8 cellular contexts compared by ENCODE assay signal in genomic region chr10:114767589-114768393, GRCh38. TPM values are rescaled to one million over a fixed set of nuclear protein-coding genes. Genes with fewer than 3 reads are reported as not detected.
DNase-seq lines count a peak whose midpoint lies in the region; ATAC-seq and TF ChIP-seq lines count a peak whose summit lies in the region.

No MANE protein-coding gene starts in this region.

- H4K8ac ChIP-seq in trophoblast cell (ENCODE audit: low read depth, low read length) = no peak overlapping the region

- intact Hi-C loops in Right ventricle myocardium inferior (cut with DNase I) = loop anchor here (2.0 to 5.0 kb wide), 2 partner anchors 53 to 135 kb away; no protein-coding TSS in a partner anchor

- no peak overlapping the region for H3K27ac Mint-ChIP-seq in activated T-helper 17 cell treated with anti-CD3 and anti-CD28 coated beads, Interleukin-2, amount 50 U/mL, for 72 hours

- H3K9me3 ChIP-seq in BLaER1 (no peaks in the 10 kb centered on the region), HEK293 (ENCODE audit: control insufficient read depth, insufficient read depth, low read depth, low read length) (no peaks in the 10 kb centered on the region), trophoblast cell (ENCODE audit: insufficient read depth, low read depth, low read length) (no peaks in the 10 kb centered on the region)

- POLR2A ChIA-PET in HEK293 (lab: Yijun Ruan, JAX) = interaction anchor here (0.7 to 1.2 kb wide), 6 partner anchors 9 to 55 kb away, joined by 3 to 7 read pairs (median 4); no protein-coding TSS in a partner anchor

- H3K4me2 ChIP-seq in BLaER1 (peak overlapping the region; percentile 80), trophoblast cell (ENCODE audit: low read length) (peak overlapping the region; percentile 81)

- no peak overlapping the region for H2AK5ac ChIP-seq in trophoblast cell (ENCODE audit: low read length)

- no peaks in the 10 kb centered on the region for H3K79me2 ChIP-seq in trophoblast cell (ENCODE audit: control insufficient read depth, insufficient read depth, low read length, poor library complexity)

- no peak overlapping the region for H2BK12ac ChIP-seq in trophoblast cell (ENCODE audit: low read length)

- no peak overlapping the region for H2AFZ ChIP-seq in trophoblast cell (ENCODE audit: insufficient read depth, low read length, poor library complexity)

- CTCF ChIA-PET in HEK293 (lab: Yijun Ruan, JAX) = interaction anchor here (0.6 to 1.0 kb wide), 4 partner anchors 18 to 1476 kb away, joined by 3 to 4 read pairs (median 3); no protein-coding TSS in a partner anchor

- H3K4ac ChIP-seq in trophoblast cell (ENCODE audit: low read depth, low read length) = no peak overlapping the region

- H3K4me1 ChIP-seq in BLaER1 = peaks cover 5% of the 10 kb centered on the region; the same call in 1 of the 2 replicates
- H3K4me1 ChIP-seq in HEK293 (ENCODE audit: control insufficient read depth, insufficient read depth, low read length) = peaks cover 7% of the 10 kb centered on the region
- H3K4me1 ChIP-seq in trophoblast cell (ENCODE audit: control insufficient read depth in 1 of 2, insufficient read depth in 2 of 2, low read length in 2 of 2) = no peaks in the 10 kb centered on the region

- H3K36me3 Mint-ChIP-seq in activated T-helper 17 cell treated with anti-CD3 and anti-CD28 coated beads, Interleukin-2, amount 50 U/mL, for 72 hours (ENCODE audit: low read depth) = no peaks in the 10 kb centered on the region

- H3K4me3 Mint-ChIP-seq in activated T-helper 17 cell treated with anti-CD3 and anti-CD28 coated beads, Interleukin-2, amount 50 U/mL, for 72 hours = peak overlapping the region; percentile 43

- no peaks in the 10 kb centered on the region for H3K36me3 ChIP-seq in BLaER1
- H3K36me3 ChIP-seq in HEK293 (ENCODE audit: control insufficient read depth in 2 of 2, insufficient read depth in 1 of 2, low read length in 2 of 2) = no peaks in the 10 kb centered on the region
- no peaks in the 10 kb centered on the region for H3K36me3 ChIP-seq in trophoblast cell (ENCODE audit: control insufficient read depth in 1 of 2, insufficient read depth in 2 of 2, low read length in 2 of 2)

- no peaks in the 10 kb centered on the region for H3K79me1 ChIP-seq in trophoblast cell (ENCODE audit: low read length)

- H3K23ac ChIP-seq in trophoblast cell (ENCODE audit: low read length) = no peak overlapping the region

- H3K18ac ChIP-seq in trophoblast cell (ENCODE audit: low read length) = no peak overlapping the region

- peaks cover 4% of the 10 kb centered on the region for H3K27me3 Mint-ChIP-seq in activated T-helper 17 cell treated with anti-CD3 and anti-CD28 coated beads, Interleukin-2, amount 50 U/mL, for 72 hours

- H4K12ac ChIP-seq in trophoblast cell (ENCODE audit: low read depth, low read length) = no peak overlapping the region

- H3K9me3 Mint-ChIP-seq in activated T-helper 17 cell treated with anti-CD3 and anti-CD28 coated beads, Interleukin-2, amount 50 U/mL, for 72 hours = no peaks in the 10 kb centered on the region

- H2BK5ac ChIP-seq in trophoblast cell (ENCODE audit: low read depth, low read length, poor library complexity) = no peak overlapping the region

- H3K4me1 Mint-ChIP-seq in activated T-helper 17 cell treated with anti-CD3 and anti-CD28 coated beads, Interleukin-2, amount 50 U/mL, for 72 hours = peaks cover 5% of the 10 kb centered on the region

- peak overlapping the region; percentile 59 for H3K4me3 ChIP-seq in BLaER1
- peak overlapping the region; percentile 65 for H3K4me3 ChIP-seq in HEK293 (ENCODE audit: low read depth, low read length)
- H3K4me3 ChIP-seq in trophoblast cell (ENCODE audit: low read depth, low read length) = peak overlapping the region; percentile 66

- H3K27me3 ChIP-seq in BLaER1 = peaks cover 45% of the 10 kb centered on the region
- H3K27me3 ChIP-seq in trophoblast cell (ENCODE audit: insufficient read depth, low read length) = peaks cover 16% of the 10 kb centered on the region

- WGBS in trophoblast cell (ENCODE audit: extremely low coverage, insufficient coverage, insufficient read length) = no CpG with 5 or more reads among the region's 83 CpGs

- ATAC-seq in activated T-helper 17 cell treated with anti-CD3 and anti-CD28 coated beads, Interleukin-2, amount 50 U/mL, for 72 hours (replicated peaks) = peak; percentile 56
- peak; percentile 77 for ATAC-seq in Right ventricle myocardium inferior
- no peak for ATAC-seq in HG03565 (IDR thresholded peaks at IDR 0.05; ENCODE audit: unreplicated experiment)
- no peak for ATAC-seq in HG02870 (IDR thresholded peaks at IDR 0.05; ENCODE audit: unreplicated experiment)

- H2BK120ac ChIP-seq in trophoblast cell (ENCODE audit: insufficient read depth, low read length, poor library complexity) = no peak overlapping the region

- no peak overlapping the region for H3K14ac ChIP-seq in trophoblast cell (ENCODE audit: low read length)

- 0 out of 2 replicates have a peak, but pooled peaks cover 5% of the 10 kb centered on the region for H4K20me1 ChIP-seq in BLaER1

- H4K91ac ChIP-seq in trophoblast cell (ENCODE audit: low read depth, low read length) = no peak overlapping the region

- no peak for TF ChIP-seq CTCF in HEK293 (tag by site-specific recombination; IDR thresholded peaks at IDR 0.05)

- DNase-seq in Right ventricle myocardium inferior (ENCODE audit: missing footprints) = peak; percentile 74
- DNase-seq in trophoblast cell = peak in 1 of 2 donors; percentile 38
- DNase-seq in superior temporal gyrus (ENCODE audit: extremely low spot score) = no peak

- H3K27ac ChIP-seq in BLaER1 (no peak overlapping the region), HEK293 (ENCODE audit: extremely low read depth, low read depth, low read length) (peak overlapping the region; percentile 74; the same call in 1 of the 2 replicates), trophoblast cell (ENCODE audit: low read depth, low read length) (no peak overlapping the region)

- H3K9ac ChIP-seq in BLaER1 = no peak overlapping the region
- H3K9ac ChIP-seq in trophoblast cell (ENCODE audit: low read length) = no peak overlapping the region

TF ChIP-seq in HEK293, 187 proteins besides CTCF, POLR2A, EP300 and RAD21 (continues in another document):
- TF ChIP-seq ZNF501 (tag by site-specific recombination; IDR thresholded peaks at IDR 0.05) = 0 out of 2 replicates have a peak, but pooled peaks have one; percentile 27
- TF ChIP-seq HIC1 (tag by site-specific recombination; IDR thresholded peaks at IDR 0.05) = peak; percentile 58; the same call in 1 of the 2 replicates
- TF ChIP-seq ZBTB8A (tag by site-specific recombination; IDR thresholded peaks at IDR 0.05) = peak; percentile 87
- TF ChIP-seq ZBTB48 (tag by site-specific recombination; IDR thresholded peaks at IDR 0.05) = 0 out of 2 replicates have a peak, but pooled peaks have one; percentile 31
- peak; percentile 32; the same call in 1 of the 2 replicates for TF ChIP-seq ZFHX2 (tag by site-specific recombination; conservative IDR thresholded peaks at IDR 0.05)
- peak; percentile 73; the same call in 1 of the 2 replicates for TF ChIP-seq ZEB2 (tag by site-specific recombination; IDR thresholded peaks at IDR 0.05)
- peak; percentile 56 for TF ChIP-seq ZNF335 (tag by site-specific recombination; conservative IDR thresholded peaks at IDR 0.05)
- peak; percentile 72 for TF ChIP-seq ZBTB26 (tag by site-specific recombination; optimal IDR thresholded peaks at IDR 0.05)
- 0 out of 2 replicates have a peak, but pooled peaks have one; percentile 12 for TF ChIP-seq BCL11A (tag by site-specific recombination; IDR thresholded peaks at IDR 0.05; ENCODE audit: low read depth)
- TF ChIP-seq ZSCAN30 (tag by site-specific recombination; IDR thresholded peaks at IDR 0.05) = 0 out of 2 replicates have a peak, but pooled peaks have one; percentile 14
- peak; percentile 63; the same call in 1 of the 2 replicates for TF ChIP-seq KLF17 (tag by site-specific recombination; IDR thresholded peaks at IDR 0.05)
- TF ChIP-seq SP7 (tag by site-specific recombination; IDR thresholded peaks at IDR 0.05) = 0 out of 2 replicates have a peak, but pooled peaks have one; percentile 14

RNA-seq across cellular contexts. Expression of gene FHIP2A, which starts 53.8 kb away (rescaled TPM):
- total RNA-seq in activated T-helper 17 cell treated with anti-CD3 and anti-CD28 coated beads, Interleukin-2, amount 50 U/mL, for 72 hours = 10 to 100 TPM; 22.8 to 31.2 TPM
- 25.2 TPM for total RNA-seq in Right ventricle myocardium inferior
- polyA plus RNA-seq in trophoblast cell (2013) = 13.1 TPM in 2 replicates

Comparison
In these comparisons a context has a peak if more than half of its experiments do, and no peak if none do; other contexts are left out.
1. ATAC-seq: peak in activated T-helper 17 cell treated with anti-CD3 and anti-CD28 coated beads, Interleukin-2, amount 50 U/mL, for 72 hours (single experiment) and Right ventricle myocardium inferior (single experiment); none in HG03565 (single experiment) and HG02870 (single experiment).
2. Peak in every context shown above with its lines, with median percentiles within 50 percentile points of each other: H3K4me3 ChIP-seq.